18 cellular contexts compared by ENCODE assay signal in the genomic region with DNA sequence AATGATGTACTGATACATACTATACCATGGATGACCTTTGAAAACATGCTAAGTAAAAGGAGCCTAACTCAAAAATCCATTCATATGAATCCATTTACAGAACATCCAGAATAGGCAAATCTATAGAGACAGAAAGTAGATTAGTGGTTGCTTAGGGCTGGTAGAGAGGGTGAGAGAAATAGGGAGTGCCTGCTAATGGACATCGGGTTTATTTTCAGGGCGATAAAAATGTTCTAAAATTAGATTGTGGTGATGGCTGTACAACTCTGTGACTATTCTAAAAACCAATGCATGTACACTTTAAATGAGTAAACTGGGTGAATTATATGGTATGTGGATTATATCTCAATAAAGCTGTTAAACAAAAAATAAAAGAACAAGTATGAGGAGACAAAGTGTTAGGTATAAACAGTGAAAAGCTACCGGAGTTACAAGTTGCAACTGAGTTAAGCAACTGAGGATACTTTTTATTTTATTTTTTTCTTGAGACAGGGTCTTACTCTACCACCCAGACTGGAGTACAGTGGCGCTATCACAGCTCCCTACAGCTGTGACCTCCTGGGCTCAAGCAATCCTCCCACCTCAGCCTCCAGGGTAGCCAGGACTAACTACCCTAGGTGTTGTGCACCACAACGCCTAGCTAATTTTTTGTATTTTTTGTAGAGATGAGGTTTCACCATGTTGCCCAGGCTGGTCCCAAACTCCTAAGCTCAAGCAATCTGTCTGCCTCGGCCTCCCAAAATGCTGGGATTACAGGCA.
DNase-seq lines count a peak whose midpoint lies in the region; ATAC-seq and TF ChIP-seq lines count a peak whose summit lies in the region.
"Had no signal": no experiment of that assay in that cellular context is flagged by ENCODE, and none has a peak within 500 bp of the region (broad histone marks: within the 10 kb centered on the region; RNA-seq: fewer than 3 reads in every experiment).

No MANE protein-coding gene starts in this region.

- H3K4me1 ChIP-seq in KMS-11 (ENCODE audit: low read depth, poor library complexity, severe bottlenecking) (peaks cover 12% of the 10 kb centered on the region), right atrium auricular region (peaks cover 0 to 32% of the 10 kb centered on the region in 2 donors), psoas muscle (peaks cover 43% of the 10 kb centered on the region)
- H3K4me1 ChIP-seq: BE2C had no signal

- intact Hi-C loops in CD4-positive, alpha-beta T cell (cut with DNase I, micrococcal nuclease) = no loop called here
- intact Hi-C loops in psoas muscle (cut with DNase I) = no loop called here

- H3K27ac Mint-ChIP-seq in CD4-positive, alpha-beta T cell = peak overlapping the region; percentile 74
- H3K27ac Mint-ChIP-seq: GM23338 had no signal

- H3K36me3 ChIP-seq in KMS-11 (ENCODE audit: insufficient read depth) = no peaks in the 10 kb centered on the region
- peaks cover 38% of the 10 kb centered on the region for H3K36me3 ChIP-seq in right atrium auricular region
- peaks cover 0 to 71% of the 10 kb centered on the region in 2 donors for H3K36me3 ChIP-seq in psoas muscle (ENCODE audit: insufficient read depth in 1 of 2, low read depth in 1 of 2)

- H2AFZ ChIP-seq in KMS-11 (ENCODE audit: low read depth) = no peak overlapping the region
- H2AFZ ChIP-seq: GM23338, parathyroid adenoma had no signal

- no peak overlapping the region for H3K4me3 ChIP-seq in KMS-11 (IDR thresholded peaks at IDR 0.05; ENCODE audit: insufficient read depth, low read depth, low read length)
- no peak overlapping the region for H3K4me3 ChIP-seq in right atrium auricular region
- peak overlapping the region; percentile 43 for H3K4me3 ChIP-seq in psoas muscle
- H3K4me3 ChIP-seq: GM23338, SK-N-MC had no signal

- peaks cover 31% of the 10 kb centered on the region for H3K4me1 Mint-ChIP-seq in CD4-positive, alpha-beta T cell (ENCODE audit: low read depth)
- H3K4me1 Mint-ChIP-seq: GM23338 had no signal

- H3K4me2 ChIP-seq in KMS-11 = peak overlapping the region; percentile 21; the same call in 1 of the 2 replicates
- H3K4me2 ChIP-seq: GM23338 had no signal

- no peaks in the 10 kb centered on the region for H3K27me3 Mint-ChIP-seq in CD4-positive, alpha-beta T cell
- H3K27me3 Mint-ChIP-seq: activated T-helper 17 cell treated with anti-CD3 and anti-CD28 coated beads, Interleukin-2, amount 50 U/mL, for 72 hours had no signal

- no peaks in the 10 kb centered on the region for H4K20me1 ChIP-seq in KMS-11 (ENCODE audit: insufficient read depth)

- ATAC-seq in CD4-positive, alpha-beta T cell (ENCODE audit: poor library complexity) = no peak
- ATAC-seq in psoas muscle (peak; percentile 38 to 85 (median 80)), GM18873 (IDR thresholded peaks at IDR 0.05; ENCODE audit: low FRiP score, unreplicated experiment) (no peak)
- ATAC-seq: activated T-helper 17 cell treated with anti-CD3 and anti-CD28 coated beads, Interleukin-2, amount 50 U/mL, for 72 hours; GM23338 had no signal

- TF ChIP-seq CTCF in CD4-positive, alpha-beta T cell (IDR thresholded peaks at IDR 0.05) = no peak
- TF ChIP-seq CTCF in KMS-11 (conservative IDR thresholded peaks at IDR 0.05; ENCODE audit: low read depth, low read length) = no peak
- no peak for TF ChIP-seq CTCF in right atrium auricular region (IDR thresholded peaks at IDR 0.05)
- no peak for TF ChIP-seq CTCF in psoas muscle (IDR thresholded peaks at IDR 0.05)

- peaks cover 73% of the 10 kb centered on the region for H3K36me3 Mint-ChIP-seq in CD4-positive, alpha-beta T cell (ENCODE audit: low read depth)

- no peaks in the 10 kb centered on the region for H3K79me2 ChIP-seq in KMS-11 (ENCODE audit: insufficient read depth, low read depth)
- H3K79me2 ChIP-seq: parathyroid adenoma had no signal

- 68 to 72% (median 69%) methylated on average over 6 of the region's 6 CpGs for WGBS in psoas muscle, 3 donors

- no peak for DNase-seq in CD4-positive, alpha-beta T cell
- no peak for DNase-seq in right atrium auricular region (ENCODE audit: low spot score)
- DNase-seq in psoas muscle = no peak
- DNase-seq in amygdala (lab: John Stamatoyannopoulos, UW) = no peak
- DNase-seq in DMS114 treated with DMSO at 0.1 percent for 48 hours (lab: John Stamatoyannopoulos, UW; ENCODE audit: unreplicated experiment) = no peak
- DNase-seq: activated CD4-positive, alpha-beta T cell treated with anti-CD3 and anti-CD28 coated beads, Interleukin-2, amount 50 U/mL, for 4 hours; amniotic stem cell; BE2C; IMR-90; NCI-H2081 treated with DMSO at 0.1 percent for 48 hours; NCI-H524; small intestine had no signal

- no peak overlapping the region for H3K27ac ChIP-seq in CD4-positive, alpha-beta T cell (ENCODE audit: low read depth, low read length)
- H3K27ac ChIP-seq in KMS-11 (no peak overlapping the region), right atrium auricular region (peak overlapping the region; percentile 66 to 75), psoas muscle (peak overlapping the region; percentile 80)
- H3K27ac ChIP-seq: parathyroid adenoma, SK-N-MC had no signal

- H3K27me3 ChIP-seq in CD4-positive, alpha-beta T cell (ENCODE audit: control insufficient read depth, insufficient read depth, low read length) = no peaks in the 10 kb centered on the region
- H3K27me3 ChIP-seq in KMS-11 (ENCODE audit: insufficient read depth, low read depth) (no peaks in the 10 kb centered on the region), right atrium auricular region (no peaks in the 10 kb centered on the region), psoas muscle (ENCODE audit: insufficient read depth in 3 of 3, low read length in 2 of 3) (no peaks in the 10 kb centered on the region)
- H3K27me3 ChIP-seq: BE2C had no signal

- no peaks in the 10 kb centered on the region for H3K9me3 Mint-ChIP-seq in CD4-positive, alpha-beta T cell
- H3K9me3 Mint-ChIP-seq: activated T-helper 17 cell treated with anti-CD3 and anti-CD28 coated beads, Interleukin-2, amount 50 U/mL, for 72 hours; GM23338 had no signal

- H3K9ac ChIP-seq in KMS-11 = no peak overlapping the region
- H3K9ac ChIP-seq: parathyroid adenoma had no signal

- CTCF ChIA-PET in CD4-positive, alpha-beta T cell (lab: Charles Lee) = interaction anchor here (1.2 kb wide), 2 partner anchors 81 to 233 kb away, joined by 3 to 5 read pairs; no protein-coding TSS in a partner anchor

- POLR2A ChIA-PET in CD4-positive, alpha-beta T cell (lab: Charles Lee) = interaction anchor here (1.2 to 1.5 kb wide), 3 partner anchors 25 to 63 kb away, joined by 4 to 7 read pairs (median 6); no protein-coding TSS in a partner anchor

- H3K9me3 ChIP-seq in CD4-positive, alpha-beta T cell (ENCODE audit: control insufficient read depth, low read length) = no peaks in the 10 kb centered on the region
- no peaks in the 10 kb centered on the region for H3K9me3 ChIP-seq in right atrium auricular region
- no peaks in the 10 kb centered on the region for H3K9me3 ChIP-seq in psoas muscle
- H3K9me3 ChIP-seq: BE2C had no signal

- no peak overlapping the region for H3K4me3 Mint-ChIP-seq in CD4-positive, alpha-beta T cell
- H3K4me3 Mint-ChIP-seq: activated T-helper 17 cell treated with anti-CD3 and anti-CD28 coated beads, Interleukin-2, amount 50 U/mL, for 72 hours; GM23338 had no signal

Comparison
In these comparisons a context has a peak if more than half of its experiments do, and no peak if none do; other contexts are left out.
1. ATAC-seq: peak in psoas muscle (4 of 4); none in CD4-positive, alpha-beta T cell (single experiment) and GM18873 (single experiment).
2. H3K27ac ChIP-seq: peak in right atrium auricular region (2 of 2) and psoas muscle (single experiment); none in CD4-positive, alpha-beta T cell (single experiment) and KMS-11 (single experiment).